In the genomic region with DNA sequence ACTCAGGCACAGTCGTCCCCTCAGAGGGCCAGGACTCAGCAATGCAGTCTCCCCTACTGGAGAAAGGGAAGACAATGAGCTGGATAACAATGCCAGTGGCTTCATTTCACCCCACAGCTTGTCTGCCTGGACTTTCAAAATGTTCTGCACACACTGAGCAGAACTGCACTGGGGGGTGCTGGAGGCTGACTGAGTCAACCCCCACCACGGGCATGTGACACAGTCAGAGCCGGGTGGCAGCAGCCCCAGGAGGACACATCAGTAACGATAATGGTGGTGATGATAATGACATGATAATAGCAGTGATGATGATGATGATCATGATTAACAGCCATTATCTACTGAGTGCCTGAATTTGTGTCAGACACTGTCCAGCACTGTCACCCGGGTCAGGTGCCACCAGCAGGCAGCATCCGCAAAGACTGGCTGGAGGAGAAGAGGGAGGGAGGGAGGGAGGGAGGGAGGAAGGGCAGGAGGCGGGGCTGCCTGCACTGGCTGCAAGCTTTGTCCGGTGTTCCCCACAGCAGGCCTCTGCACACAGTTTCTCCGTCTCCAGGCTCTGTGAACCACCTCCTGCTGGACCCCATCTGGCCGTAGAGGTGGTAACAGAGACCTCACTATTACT, we compare ENCODE assay signal across 21 cellular contexts.
DNase-seq lines count a peak whose midpoint lies in the region; ATAC-seq and TF ChIP-seq lines count a peak whose summit lies in the region.
"Had no signal": no experiment of that assay in that cellular context is flagged by ENCODE, and none has a peak within 500 bp of the region (broad histone marks: within the 10 kb centered on the region; RNA-seq: fewer than 3 reads in every experiment).

No MANE protein-coding gene starts in this region.

- peaks cover 23% of the 10 kb centered on the region for H3K4me1 ChIP-seq in MM.1S (ENCODE audit: low read length)
- H3K4me1 ChIP-seq in HAP-1, result no peaks in the 10 kb centered on the region
- H3K4me1 ChIP-seq: colonic mucosa, pancreas had no signal

- H3K36me3 ChIP-seq in MM.1S (replicated peaks; ENCODE audit: insufficient read depth, low read length), result no peaks in the 10 kb centered on the region
- H3K36me3 ChIP-seq in HAP-1 (replicated peaks), result no peaks in the 10 kb centered on the region
- H3K36me3 ChIP-seq: colonic mucosa, pancreas had no signal

- in situ Hi-C loops in HAP-1 (cut with MboI; ENCODE audit: low sequenced_read_pairs), result no loop called here

- no peaks in the 10 kb centered on the region for H3K9me3 ChIP-seq in MM.1S (replicated peaks; ENCODE audit: insufficient read depth, low read length)
- H3K9me3 ChIP-seq in HAP-1, result no peaks in the 10 kb centered on the region
- H3K9me3 ChIP-seq: colonic mucosa, pancreas, thoracic aorta had no signal

- H3K4me3 ChIP-seq in MM.1S (ENCODE audit: low read length), result no peak overlapping the region
- H3K4me3 ChIP-seq in HAP-1, result no peak overlapping the region
- H3K4me3 ChIP-seq: colonic mucosa, GM12878, lung, pancreas, thoracic aorta had no signal

- ATAC-seq in Right ventricle myocardium inferior (peak; percentile 74), left lobe of liver (no peak)
- ATAC-seq: activated CD4-positive, CD25-positive, alpha-beta regulatory T cell treated with anti-CD3 and anti-CD28 coated beads, Interleukin-2, amount 50 U/mL, for 24 hours; CD8-positive, alpha-beta T cell; GM12878; stimulated activated memory B cell treated with anti-CD40 and anti-IgM and Interleukin-4, amounts not matched to agents 10 μg/mL and 1 μg/mL and 100 μg/mL, for 72 hours had no signal

- TF ChIP-seq CTCF in MM.1S (IDR thresholded peaks at IDR 0.05; ENCODE audit: low read length), result no peak

- H3K9ac ChIP-seq in MM.1S (ENCODE audit: low read length), result no peak overlapping the region

- no peak overlapping the region for H3K27ac ChIP-seq in MM.1S (ENCODE audit: low read length)
- H3K27ac ChIP-seq: colonic mucosa, pancreas, thoracic aorta had no signal

- no peaks in the 10 kb centered on the region for H3K9me3 Mint-ChIP-seq in immature natural killer cell
- H3K9me3 Mint-ChIP-seq: activated naive CD8-positive, alpha-beta T cell treated with anti-CD3 and anti-CD28 coated beads for 36 hours; activated T-helper 1 cell treated with anti-CD3 and anti-CD28 coated beads, Interleukin-12 subunit alpha, Interleukin-12 subunit beta, Interleukin-2, Interleukin-4 antibody, amounts not matched to agents 30 ng/mL and 10 ng/mL and 1 ng/mL, durations not matched to agents 14 hours and 24 hours and 36 hours; CD8-positive, alpha-beta T cell; stimulated activated memory B cell treated with anti-CD40 and anti-IgM and Interleukin-4, amounts not matched to agents 10 μg/mL and 1 μg/mL and 100 μg/mL, for 72 hours had no signal

- H3K36me3 Mint-ChIP-seq in immature natural killer cell, result peaks cover 0 to 17% (median 5%) of the 10 kb centered on the region in 3 donors
- H3K36me3 Mint-ChIP-seq: activated naive CD8-positive, alpha-beta T cell treated with anti-CD3 and anti-CD28 coated beads for 36 hours; CD8-positive, alpha-beta T cell; stimulated activated memory B cell treated with anti-CD40 and anti-IgM and Interleukin-4, amounts not matched to agents 10 μg/mL and 1 μg/mL and 100 μg/mL, for 72 hours had no signal

- H3K4me2 ChIP-seq in MM.1S (ENCODE audit: low read depth, low read length), result no peak overlapping the region

- no peak for DNase-seq in Right ventricle myocardium inferior (ENCODE audit: missing footprints)
- no peak for DNase-seq in cardiac septum (ENCODE audit: low spot score)
- peak; percentile 50 for DNase-seq in cerebellum (ENCODE audit: low spot score)
- DNase-seq in immature natural killer cell, result peak in 2 of 3 donors; percentile 17 to 29
- no peak for DNase-seq in MM.1S
- no peak for DNase-seq in HAP-1 (ENCODE audit: low spot score in 2 of 2)
- DNase-seq in NCI-H146 treated with DMSO at 0.1 percent for 48 hours (lab: John Stamatoyannopoulos, UW; ENCODE audit: unreplicated experiment), result no peak
- no peak for DNase-seq in left lobe of liver (ENCODE audit: low spot score)
- DNase-seq: activated naive CD8-positive, alpha-beta T cell treated with anti-CD3 and anti-CD28 coated beads for 36 hours; CD8-positive, alpha-beta T cell; colonic mucosa; MV-4-11; NCI-H2029; pancreas; T1000 had no signal

- intact Hi-C loops in Right ventricle myocardium inferior (cut with DNase I), result no loop called here
- intact Hi-C loops in cardiac septum (cut with DNase I), result no loop called here

- H4K20me1 ChIP-seq in MM.1S (ENCODE audit: insufficient read depth, low read length), result no peaks in the 10 kb centered on the region

- no peaks in the 10 kb centered on the region for H3K9me2 ChIP-seq in MM.1S (replicated peaks; ENCODE audit: insufficient read depth, low read length)

- peaks cover 33 to 36% of the 10 kb centered on the region in 2 donors for H3K4me1 Mint-ChIP-seq in immature natural killer cell
- H3K4me1 Mint-ChIP-seq: stimulated activated memory B cell treated with anti-CD40 and anti-IgM and Interleukin-4, amounts not matched to agents 10 μg/mL and 1 μg/mL and 100 μg/mL, for 72 hours had no signal

- H3K27me3 ChIP-seq in MM.1S (replicated peaks; ENCODE audit: insufficient read depth, low read length), result no peaks in the 10 kb centered on the region
- no peaks in the 10 kb centered on the region for H3K27me3 ChIP-seq in HAP-1 (ENCODE audit: low read depth)
- H3K27me3 ChIP-seq: colonic mucosa, pancreas had no signal

- peak overlapping the region; percentile 49 to 77 (median 71) for H3K4me3 Mint-ChIP-seq in immature natural killer cell
- H3K4me3 Mint-ChIP-seq: activated naive CD8-positive, alpha-beta T cell treated with anti-CD3 and anti-CD28 coated beads for 36 hours; activated T-helper 1 cell treated with anti-CD3 and anti-CD28 coated beads, Interleukin-12 subunit alpha, Interleukin-12 subunit beta, Interleukin-2, Interleukin-4 antibody, amounts not matched to agents 30 ng/mL and 10 ng/mL and 1 ng/mL, durations not matched to agents 14 hours and 24 hours and 36 hours; CD8-positive, alpha-beta T cell; stimulated activated memory B cell treated with anti-CD40 and anti-IgM and Interleukin-4, amounts not matched to agents 10 μg/mL and 1 μg/mL and 100 μg/mL, for 72 hours had no signal

- H3K27ac Mint-ChIP-seq in immature natural killer cell, result peak overlapping the region; percentile 82 to 92 (median 86)
- H3K27ac Mint-ChIP-seq: activated naive CD8-positive, alpha-beta T cell treated with anti-CD3 and anti-CD28 coated beads for 36 hours; activated T-helper 1 cell treated with anti-CD3 and anti-CD28 coated beads, Interleukin-12 subunit alpha, Interleukin-12 subunit beta, Interleukin-2, Interleukin-4 antibody, amounts not matched to agents 30 ng/mL and 10 ng/mL and 1 ng/mL, durations not matched to agents 14 hours and 24 hours and 36 hours; CD8-positive, alpha-beta T cell; stimulated activated memory B cell treated with anti-CD40 and anti-IgM and Interleukin-4, amounts not matched to agents 10 μg/mL and 1 μg/mL and 100 μg/mL, for 72 hours had no signal

- no peaks in the 10 kb centered on the region for H3F3A ChIP-seq in MM.1S (ENCODE audit: insufficient read depth, low read length)

- H3K79me2 ChIP-seq in MM.1S (ENCODE audit: low read length), result no peaks in the 10 kb centered on the region

- no peak overlapping the region for H2AFZ ChIP-seq in MM.1S (ENCODE audit: low read length)

- peaks cover 0 to 4% (median 1%) of the 10 kb centered on the region in 3 donors for H3K27me3 Mint-ChIP-seq in immature natural killer cell (ENCODE audit: low read depth in 3 of 3)
- H3K27me3 Mint-ChIP-seq: activated naive CD8-positive, alpha-beta T cell treated with anti-CD3 and anti-CD28 coated beads for 36 hours; stimulated activated memory B cell treated with anti-CD40 and anti-IgM and Interleukin-4, amounts not matched to agents 10 μg/mL and 1 μg/mL and 100 μg/mL, for 72 hours had no signal

Comparison
In these comparisons a context has a peak if more than half of its experiments do, and no peak if none do; other contexts are left out.
1. DNase-seq: peak in cerebellum (single experiment) and immature natural killer cell (2 of 3); none in Right ventricle myocardium inferior (single experiment), cardiac septum (single experiment), MM.1S (single experiment), HAP-1 (0 of 2), NCI-H146 treated with DMSO at 0.1 percent for 48 hours (single experiment) and left lobe of liver (single experiment).